36 cellular contexts compared by ENCODE assay signal in genomic region chr6:54142889-54143519, GRCh38. TPM values are rescaled to one million over a fixed set of nuclear protein-coding genes. Genes with fewer than 3 reads are reported as not detected.
"Had no signal": no experiment of that assay in that cellular context is flagged by ENCODE, and none has a peak within 500 bp of the region (broad histone marks: within the 10 kb centered on the region; RNA-seq: fewer than 3 reads in every experiment).

No MANE protein-coding gene starts in this region.

- H3K27ac ChIP-seq: PC-9, RWPE1, SJCRH30, SK-N-MC had no signal

- FAIRE-seq: RCC 7860 had no signal

- H2AFZ ChIP-seq: PC-9 had no signal

- DNase-seq: Karpas-422, MM.1S, MV-4-11, NCI-H1092, NCI-H1105, NCI-H1417 treated with DMSO at 0.1 percent for 48 hours, NCI-H1436 treated with DMSO at 0.1 percent for 48 hours, NCI-H1694, NCI-H187, NCI-H1930, NCI-H2029 treated with DMSO at 0.1 percent for 48 hours, NCI-H2081 treated with DMSO at 0.1 percent for 48 hours, NCI-H2107, NCI-H2171, NCI-H226, NCI-H446 treated with DMSO at 0.1 percent for 48 hours, NCI-H510A, NCI-H524, NCI-H526, NCI-H69, NCI-H748 treated with DMSO at 0.1 percent for 48 hours, NCI-H82, PC-9, SHP77, SIG-M5, SJCRH30, SW 1271, T-helper 1 cell had no signal

- H3K4me1 ChIP-seq: SJCRH30 had no signal

- H3K4me2 ChIP-seq: PC-9 had no signal

- ATAC-seq: Panc1, Right ventricle myocardium inferior had no signal

- H3K27me3 ChIP-seq: SJCRH30 had no signal

- H3K36me3 ChIP-seq: SJCRH30 had no signal

- H3K9me3 ChIP-seq: SJCRH30 had no signal

- H3K4me3 ChIP-seq: PC-9, SJCRH30, SK-N-MC had no signal

RNA-seq across cellular contexts. Expression of gene MLIP, which starts 31.8 kb away (rescaled TPM):
- total RNA-seq: MCF 10A, OCI-LY7, RPMI7951 had no signal
